ENCODE assay signal across 7 cellular contexts in genomic region chr1:3235496-3235895, GRCh38.
"Had no signal": no experiment of that assay in that cellular context is flagged by ENCODE, and none has a peak within 500 bp of the region (broad histone marks: within the 10 kb centered on the region; RNA-seq: fewer than 3 reads in every experiment).

No MANE protein-coding gene starts in this region.

- ATAC-seq: HCT116 had no signal

- DNase-seq: GOT3, HFFc6, KBM-7 had no signal

- H3K4me3 ChIP-seq: HAP-1 had no signal

- H3K36me3 ChIP-seq: HAP-1 had no signal

- FAIRE-seq: H54, HTR-8/SVneo had no signal

- H3K4me1 ChIP-seq: HAP-1 had no signal

- H3K9me3 ChIP-seq: HAP-1 had no signal
